ENCODE assay signal across 15 cellular contexts in genomic region chr4:122912810-122913575, GRCh38. TPM values are rescaled to one million over a fixed set of nuclear protein-coding genes. Genes with fewer than 3 reads are reported as not detected.
DNase-seq lines count a peak whose midpoint lies in the region; ATAC-seq, FAIRE-seq and TF ChIP-seq lines count a peak whose summit lies in the region.
"Had no signal": no experiment of that assay in that cellular context is flagged by ENCODE, and none has a peak within 500 bp of the region (broad histone marks: within the 10 kb centered on the region; RNA-seq: fewer than 3 reads in every experiment).

No MANE protein-coding gene starts in this region.

- H3K9me3 ChIP-seq in A549, result no peaks in the 10 kb centered on the region
- H3K9me3 ChIP-seq in HCT116 (ENCODE audit: control insufficient read depth in 1 of 2, insufficient read depth in 1 of 2, low read depth in 1 of 2, low read length in 2 of 2), result no peaks in the 10 kb centered on the region
- no peaks in the 10 kb centered on the region for H3K9me3 ChIP-seq in keratinocyte (ENCODE audit: control insufficient read depth, low read depth, low read length)
- H3K9me3 ChIP-seq: Caco-2 had no signal

- in situ Hi-C loops in SK-MEL-5 (cut with HindIII; ENCODE audit: low pct_unique_long_range_greater_than_20kb, low sequenced_read_pairs), result loop anchor here (25.0 kb wide), 1 partner anchor 151 kb away; no protein-coding TSS in a partner anchor

- no peaks in the 10 kb centered on the region for H3K4me1 Mint-ChIP-seq in stimulated activated memory B cell treated with anti-CD40 and anti-IgM and Interleukin-4, amounts not matched to agents 10 μg/mL and 1 μg/mL and 100 μg/mL, for 72 hours

- H3K9ac ChIP-seq in HCT116 (ENCODE audit: low read length) (no peak overlapping the region), keratinocyte (ENCODE audit: control insufficient read depth, extremely low read depth, insufficient read depth, low read length) (no peak overlapping the region)

- H3K4me2 ChIP-seq in A549 (peak overlapping the region; percentile 44), HCT116 (ENCODE audit: low read length) (no peak overlapping the region), keratinocyte (ENCODE audit: control insufficient read depth, extremely low read depth, insufficient read depth, low read depth, low read length) (no peak overlapping the region)

- no peak for TF ChIP-seq CTCF in A549 (IDR thresholded peaks at IDR 0.05)
- no peak for TF ChIP-seq CTCF in HCT116 (IDR thresholded peaks at IDR 0.05 in 2 of 3, conservative IDR thresholded peaks at IDR 0.05 in 1 of 3; ENCODE audit: borderline replicate concordance in 1 of 3, insufficient read depth in 1 of 3, low read depth in 2 of 3, low read length in 2 of 3)
- TF ChIP-seq CTCF in keratinocyte (optimal IDR thresholded peaks at IDR 0.05 in 1 of 3, IDR thresholded peaks at IDR 0.05 in 1 of 3, conservative IDR thresholded peaks at IDR 0.05 in 1 of 3; ENCODE audit: extremely low read depth in 1 of 3, insufficient read depth in 2 of 3, low read length in 3 of 3), result no peak

- peaks cover 15% of the 10 kb centered on the region for H3K36me3 Mint-ChIP-seq in stimulated activated memory B cell treated with anti-CD40 and anti-IgM and Interleukin-4, amounts not matched to agents 10 μg/mL and 1 μg/mL and 100 μg/mL, for 72 hours

- no peak for TF ChIP-seq EP300 in A549 (IDR thresholded peaks at IDR 0.05)

- TF ChIP-seq POLR2A in A549 (IDR thresholded peaks at IDR 0.05; ENCODE audit: low read length) (no peak), HCT116 (IDR thresholded peaks at IDR 0.05; ENCODE audit: borderline replicate concordance, extremely low read depth, insufficient read depth, insufficient read length) (no peak)

- H3K9me1 ChIP-seq in keratinocyte (ENCODE audit: control insufficient read depth, extremely low read depth, insufficient read depth, low read length), result no peaks in the 10 kb centered on the region

- no peak overlapping the region for H2AFZ ChIP-seq in HCT116 (ENCODE audit: low read depth, low read length, poor library complexity, severe bottlenecking)
- H2AFZ ChIP-seq in keratinocyte (ENCODE audit: control insufficient read depth, low read length), result peak overlapping the region; percentile 64

- DNase-seq in A549 (ENCODE audit: low read depth in 1 of 2, low spot score in 1 of 2) (no peak), HCT116 (ENCODE audit: low read depth, low spot score) (no peak), SK-MEL-5 (ENCODE audit: low read depth, low spot score) (peak; percentile 90), keratinocyte (ENCODE audit: low read depth, low spot score) (no peak), SIG-M5 (lab: John Stamatoyannopoulos, UW) (no peak), NCI-H2081 treated with DMSO at 0.1 percent for 48 hours (lab: John Stamatoyannopoulos, UW) (no peak)
- DNase-seq: AML-193, Caco-2, Karpas-422, NCI-H2029, NCI-H2227 treated with DMSO at 0.1 percent for 48 hours, NCI-H526 had no signal

- dilution Hi-C loops in keratinocyte (cut with MboI; ENCODE audit: extremely low pct_ligation_motif_present, low sequenced_read_pairs), result loop anchor here (25.0 kb wide), 1 partner anchor 151 kb away; no protein-coding TSS in a partner anchor

- RAD21 ChIA-PET in HCT116 (lab: Charles Lee; ENCODE audit: low non-redundant PET in 1 of 2, low total read pairs in 2 of 2, uncharacterized antibody in 2 of 2, unreplicated experiment in 2 of 2), result no interaction called here

- H4K20me1 ChIP-seq in HCT116 (ENCODE audit: insufficient read depth), result no peaks in the 10 kb centered on the region
- H4K20me1 ChIP-seq in keratinocyte (ENCODE audit: control insufficient read depth, extremely low read depth, insufficient read depth, low read length), result no peaks in the 10 kb centered on the region

- 50% methylated on average over 1 of the region's 1 CpG for WGBS in A549 (ENCODE audit: missing lambda C conversion rate)

- H3K79me2 ChIP-seq in HCT116 (ENCODE audit: insufficient read depth, low read length) (no peaks in the 10 kb centered on the region), keratinocyte (ENCODE audit: control insufficient read depth, insufficient read depth, low read length) (no peaks in the 10 kb centered on the region)

- TF ChIP-seq RAD21 in A549 (conservative IDR thresholded peaks at IDR 0.05 in 1 of 2, IDR thresholded peaks at IDR 0.05 in 1 of 2) (no peak), HCT116 (IDR thresholded peaks at IDR 0.05; ENCODE audit: low read depth) (no peak)

- ATAC-seq in A549, result no peak
- peak; percentile 47; the same call in 1 of the 2 replicates for ATAC-seq in HCT116
- no peak for ATAC-seq in stimulated activated memory B cell treated with anti-CD40 and anti-IgM and Interleukin-4, amounts not matched to agents 10 μg/mL and 1 μg/mL and 100 μg/mL, for 72 hours
- ATAC-seq: GM12878, Right ventricle myocardium inferior had no signal

- peak overlapping the region; percentile 62 to 87 for H3K27ac ChIP-seq in A549
- H3K27ac ChIP-seq in HCT116 (ENCODE audit: low read depth, low read length), result no peak overlapping the region
- H3K27ac ChIP-seq in keratinocyte (ENCODE audit: control insufficient read depth, insufficient read depth, low read length), result no peak overlapping the region

- H3K36me3 ChIP-seq in HCT116 (ENCODE audit: control insufficient read depth in 1 of 2, insufficient read depth in 2 of 2, low read length in 2 of 2) (no peaks in the 10 kb centered on the region), keratinocyte (ENCODE audit: control insufficient read depth in 2 of 2, extremely low read depth in 1 of 2, insufficient read depth in 2 of 2, low read length in 2 of 2) (no peaks in the 10 kb centered on the region)

- BruUV-seq in HCT116 (replicated peaks; lab: Mats Ljungman, UMichigan), result no TSS peak

- H3K27me3 ChIP-seq in HCT116 (ENCODE audit: insufficient read depth, low read length) (no peaks in the 10 kb centered on the region), keratinocyte (ENCODE audit: control insufficient read depth, extremely low read depth, insufficient read depth, low read length) (no peaks in the 10 kb centered on the region)

- CTCF ChIA-PET in A549 (lab: Yijun Ruan, JAX) (interaction anchor here (1.2 to 5.9 kb wide), 10 partner anchors 9 to 310 kb away, joined by 4 to 48 read pairs (median 13); partner anchors contain the start of gene NUDT6), HCT116 (lab: Charles Lee) (interaction anchor here (0.9 to 3.0 kb wide), 4 partner anchors 154 to 311 kb away, joined by 3 to 29 read pairs (median 8); partner anchors contain the start of gene BBS12)

- no peak for FAIRE-seq in A549 (lab: Jason Lieb, UNC)
- FAIRE-seq in keratinocyte (lab: Jason Lieb, UNC), result no peak
- FAIRE-seq: GM12878 had no signal

- H3K9me2 ChIP-seq in HCT116 (ENCODE audit: insufficient read depth), result no peaks in the 10 kb centered on the region

- H3K4me3 ChIP-seq in A549 (no peak overlapping the region), HCT116 (replicated peaks in 1 of 2; ENCODE audit: low read depth in 1 of 2, low read length in 2 of 2) (no peak overlapping the region), keratinocyte (ENCODE audit: control insufficient read depth in 2 of 3, extremely low read depth in 1 of 3, insufficient read depth in 2 of 3, low read depth in 1 of 3, low read length in 3 of 3) (no peak overlapping the region)
- H3K4me3 ChIP-seq: GM12878 had no signal

- peaks cover 81% of the 10 kb centered on the region for H3K4me1 ChIP-seq in A549
- peaks cover 4 to 6% of the 10 kb centered on the region in 2 experiments; a peak in 3 of 4 replicates for H3K4me1 ChIP-seq in HCT116 (ENCODE audit: control insufficient read depth in 1 of 2, insufficient read depth in 2 of 2, low read length in 2 of 2)
- H3K4me1 ChIP-seq in keratinocyte (ENCODE audit: control insufficient read depth, extremely low read depth, insufficient read depth, low read length), result peaks cover 3% of the 10 kb centered on the region
- H3K4me1 ChIP-seq: Caco-2 had no signal

- H3K4me3 Mint-ChIP-seq in stimulated activated memory B cell treated with anti-CD40 and anti-IgM and Interleukin-4, amounts not matched to agents 10 μg/mL and 1 μg/mL and 100 μg/mL, for 72 hours, result no peak overlapping the region

- intact Hi-C loops in HCT116 (cut with micrococcal nuclease), result no loop called here

- no peaks in the 10 kb centered on the region for H3K27me3 Mint-ChIP-seq in stimulated activated memory B cell treated with anti-CD40 and anti-IgM and Interleukin-4, amounts not matched to agents 10 μg/mL and 1 μg/mL and 100 μg/mL, for 72 hours

- H3K27ac Mint-ChIP-seq in stimulated activated memory B cell treated with anti-CD40 and anti-IgM and Interleukin-4, amounts not matched to agents 10 μg/mL and 1 μg/mL and 100 μg/mL, for 72 hours, result no peak overlapping the region

- POLR2A ChIA-PET in A549 (lab: Yijun Ruan, JAX) (no interaction called here), HCT116 (lab: Charles Lee) (no interaction called here)

- H3K9me3 Mint-ChIP-seq in stimulated activated memory B cell treated with anti-CD40 and anti-IgM and Interleukin-4, amounts not matched to agents 10 μg/mL and 1 μg/mL and 100 μg/mL, for 72 hours, result no peaks in the 10 kb centered on the region

TF ChIP-seq in HCT116, 20 proteins besides CTCF, POLR2A, EP300 and RAD21 (continues in another document):
- no peak for TF ChIP-seq FOSL1 (IDR thresholded peaks at IDR 0.05; ENCODE audit: low read depth)
- TF ChIP-seq TCF7L2 (IDR thresholded peaks at IDR 0.05; ENCODE audit: borderline replicate concordance, extremely low read depth, insufficient read depth, insufficient read length), result no peak
- no peak for TF ChIP-seq ZNF274 (IDR thresholded peaks at IDR 0.05; ENCODE audit: low read depth, low read length)

RNA-seq across cellular contexts. Expression of gene NUDT6, which starts 9.4 kb away (rescaled TPM):
- polyA plus RNA-seq in A549 (2011; rRNA removed) (10.2 and 12.7 TPM in 2 replicates), A549 (2017; fragmentation: RNase III; extraction: RNeasy Plus Mini Kit Qiagen cat#74134 plus additional on column Dnase treatment) (8.7 to 10.4 TPM (median 9.9 TPM) in 3 replicates), keratinocyte (4.6 to 6.9 TPM (median 5.8 TPM) in 3 replicates)
- polyA plus RNA-seq in A549 (2012; cell fraction: cytosol; rRNA removed), result 5.2 and 6.0 TPM in 2 replicates
- polyA plus RNA-seq in A549 (2012; cell fraction: nucleus; rRNA removed), result 4.3 and 4.7 TPM in 2 replicates
- polyA minus RNA-seq in A549 (2011; rRNA and poly(A)+ RNA removed), result 3.3 and 4.1 TPM in 2 replicates
- 9.0 TPM for total RNA-seq in HCT116 (2021; ENCODE audit: unreplicated experiment)
- polyA plus RNA-seq in HCT116 (2012), result 4.9 and 6.1 TPM in 2 replicates
- 11.8 and 14.6 TPM in 2 replicates for total RNA-seq in SK-MEL-5 (2014; rRNA removed; shearing (Covaris generic))
- polyA plus RNA-seq in SK-MEL-5 (2015; cell fraction: cytosol; rRNA removed), result 5.6 and 8.7 TPM in 2 replicates
- 31.4 and 36.0 TPM in 2 replicates for polyA plus RNA-seq in SK-MEL-5 (2015; cell fraction: nucleus; rRNA removed)
- polyA plus RNA-seq in keratinocyte (2011; ENCODE audit: low read depth), result 7.6 TPM
- 4.0 and 5.5 TPM in 2 replicates for polyA plus RNA-seq in keratinocyte (2011; cell fraction: cytosol; rRNA removed)
- polyA plus RNA-seq in keratinocyte (2011; cell fraction: nucleus; rRNA removed), result 6.9 and 7.0 TPM in 2 replicates
- 2.9 and 5.3 TPM in 2 replicates for polyA plus RNA-seq in keratinocyte (2012; ENCODE audit: low replicate concordance)
- 1.0 to 2.1 TPM (median 2.0 TPM) in 3 replicates for polyA minus RNA-seq in keratinocyte
- polyA minus RNA-seq in keratinocyte (2011; cell fraction: cytosol; rRNA and poly(A)+ RNA removed), result 3.3 TPM
- polyA minus RNA-seq in keratinocyte (2011; cell fraction: nucleus; rRNA and poly(A)+ RNA removed), result 1.6 and 1.8 TPM in 2 replicates

Comparison
In these comparisons a context has a peak if more than half of its experiments do, and no peak if none do; other contexts are left out.
1. H3K27ac ChIP-seq: peak in A549 (2 of 2); none in HCT116 (single experiment) and keratinocyte (single experiment).